In genomic region chr3:5017953-5018531, GRCh38 we compare ENCODE assay signal across 8 cellular contexts. TPM values are rescaled to one million over a fixed set of nuclear protein-coding genes. Genes with fewer than 3 reads are reported as not detected.
DNase-seq lines count a peak whose midpoint lies in the region; ATAC-seq and TF ChIP-seq lines count a peak whose summit lies in the region.

No MANE protein-coding gene starts in this region.

- DNase-seq in A172 (ENCODE audit: low spot score) (peak; percentile 86), LHCN-M2 (ENCODE audit: low read depth) (peak; percentile 35), midbrain (lab: John Stamatoyannopoulos, UW) (peak; percentile 13), GM13977 (ENCODE audit: low spot score) (no peak), hepatic stellate cell (ENCODE audit: low spot score) (no peak), kidney glomerular epithelial cell (lab: John Stamatoyannopoulos, UW) (no peak)

- in situ Hi-C loops in GM13977 (cut with MboI; ENCODE audit: low pct_unique_long_range_greater_than_20kb, low sequenced_read_pairs, unreplicated experiment), result no loop called here

- TF ChIP-seq CTCF in GM13977 (IDR thresholded peaks at IDR 0.05; ENCODE audit: extremely low read depth, insufficient read depth, missing control alignments), result no peak

- ATAC-seq in GM19328 (IDR thresholded peaks at IDR 0.05; ENCODE audit: unreplicated experiment), result no peak

- peak overlapping the region; percentile 25 for H3K27ac ChIP-seq in cingulate gyrus (ENCODE audit: low read depth, low read length)

RNA-seq across cellular contexts. Expression of gene BHLHE40, which starts 38.8 kb away (rescaled TPM):
- 91.4 and 96.0 TPM in 2 replicates for total RNA-seq in A172 (2014; rRNA removed; shearing (Covaris generic))
- 19.8 and 21.0 TPM in 2 replicates for total RNA-seq in LHCN-M2 (2014; rRNA removed)
- 32.6 TPM for polyA plus RNA-seq in LHCN-M2 (2012)

Comparison
In these comparisons a context has a peak if more than half of its experiments do, and no peak if none do; other contexts are left out.
1. DNase-seq: peak in A172 (single experiment), LHCN-M2 (single experiment) and midbrain (single experiment); none in GM13977 (single experiment), hepatic stellate cell (single experiment) and kidney glomerular epithelial cell (single experiment).